In the genomic region with DNA sequence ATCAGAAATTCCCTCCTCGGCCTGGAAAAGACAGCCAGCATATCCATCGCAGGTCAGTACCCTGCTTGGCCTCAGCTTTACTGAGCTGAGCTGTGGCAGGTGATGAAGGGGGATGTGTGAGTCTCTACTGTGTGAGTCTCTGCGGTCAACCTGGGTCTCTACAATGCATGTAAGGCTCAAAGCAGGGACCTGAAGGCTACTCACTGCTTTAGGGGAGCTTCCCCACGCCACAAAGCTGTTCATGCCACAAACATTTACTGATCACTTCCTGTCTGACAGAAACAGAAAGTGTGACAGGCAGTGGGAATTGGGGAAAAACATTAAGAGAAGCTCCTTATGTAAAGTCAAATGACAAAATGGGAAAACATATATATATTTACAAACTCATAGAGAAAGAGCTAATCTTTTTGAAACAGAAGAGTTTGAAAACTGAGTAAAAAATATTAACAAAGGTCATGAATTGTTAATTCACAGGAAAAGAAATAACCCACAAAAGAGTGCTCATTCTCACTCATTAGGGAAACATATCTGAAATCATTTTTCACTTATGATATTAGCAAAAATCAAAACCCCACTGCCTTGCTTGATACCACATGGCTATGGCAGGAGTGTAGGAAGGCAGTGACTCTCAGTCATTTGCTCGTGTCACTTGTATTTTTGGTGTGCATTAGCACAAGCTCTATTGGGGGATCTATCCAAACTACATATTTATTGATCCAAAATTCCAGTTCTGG, we compare ENCODE assay signal across 10 cellular contexts.
DNase-seq lines count a peak whose midpoint lies in the region; ATAC-seq lines count a peak whose summit lies in the region.
"Had no signal": no experiment of that assay in that cellular context is flagged by ENCODE, and none has a peak within 500 bp of the region (broad histone marks: within the 10 kb centered on the region; RNA-seq: fewer than 3 reads in every experiment).

No MANE protein-coding gene starts in this region.

- peaks cover 30 to 47% of the 10 kb centered on the region in 2 donors for H3K4me1 Mint-ChIP-seq in stimulated activated naive B cell treated with anti-CD40 and anti-IgM and Interleukin-4, amounts not matched to agents 10 μg/mL and 1 μg/mL and 100 μg/mL, for 72 hours

- peak; percentile 15 for DNase-seq in activated gamma-delta T cell treated with Interleukin-2 at 50 U/mL for 16 hours
- no peak for DNase-seq in activated gamma-delta T cell (lab: John Stamatoyannopoulos, UW)
- DNase-seq in activated CD8-positive, alpha-beta memory T cell treated with anti-CD3 and anti-CD28 coated beads, Interleukin-2, amount 50 U/mL, for 48 hours = peak; percentile 66
- DNase-seq in stimulated activated naive B cell treated with anti-CD40 and anti-IgM and Interleukin-4, amounts not matched to agents 10 μg/mL and 1 μg/mL and 100 μg/mL, for 72 hours = no peak
- DNase-seq in COLO668 (lab: John Stamatoyannopoulos, UW; ENCODE audit: unreplicated experiment) = no peak
- DNase-seq in nucleus accumbens (lab: John Stamatoyannopoulos, UW) = no peak
- DNase-seq: head of caudate nucleus, NCI-H69 had no signal

- peak overlapping the region in 1 of 2 donors; percentile 36 for H3K4me3 Mint-ChIP-seq in stimulated activated naive B cell treated with anti-CD40 and anti-IgM and Interleukin-4, amounts not matched to agents 10 μg/mL and 1 μg/mL and 100 μg/mL, for 72 hours

- peak overlapping the region; percentile 86 for H3K27ac Mint-ChIP-seq in stimulated activated naive B cell treated with anti-CD40 and anti-IgM and Interleukin-4, amounts not matched to agents 10 μg/mL and 1 μg/mL and 100 μg/mL, for 72 hours

- peaks cover 35 to 59% of the 10 kb centered on the region in 2 donors for H3K36me3 Mint-ChIP-seq in stimulated activated naive B cell treated with anti-CD40 and anti-IgM and Interleukin-4, amounts not matched to agents 10 μg/mL and 1 μg/mL and 100 μg/mL, for 72 hours

- no peaks in the 10 kb centered on the region for H3K27me3 Mint-ChIP-seq in stimulated activated naive B cell treated with anti-CD40 and anti-IgM and Interleukin-4, amounts not matched to agents 10 μg/mL and 1 μg/mL and 100 μg/mL, for 72 hours

- H3K9me3 Mint-ChIP-seq in stimulated activated naive B cell treated with anti-CD40 and anti-IgM and Interleukin-4, amounts not matched to agents 10 μg/mL and 1 μg/mL and 100 μg/mL, for 72 hours = no peaks in the 10 kb centered on the region

- ATAC-seq in HG03045 (IDR thresholded peaks at IDR 0.05; ENCODE audit: unreplicated experiment) (peak; percentile 59), HG02938 (IDR thresholded peaks at IDR 0.05; ENCODE audit: unreplicated experiment) (no peak)
- peak; percentile 76 to 93 for ATAC-seq in stimulated activated naive B cell treated with anti-CD40 and anti-IgM and Interleukin-4, amounts not matched to agents 10 μg/mL and 1 μg/mL and 100 μg/mL, for 72 hours (replicated peaks)

Comparison
In these comparisons a context has a peak if more than half of its experiments do, and no peak if none do; other contexts are left out.
1. DNase-seq: peak in activated gamma-delta T cell treated with Interleukin-2 at 50 U/mL for 16 hours (single experiment) and activated CD8-positive, alpha-beta memory T cell treated with anti-CD3 and anti-CD28 coated beads, Interleukin-2, amount 50 U/mL, for 48 hours (single experiment); none in activated gamma-delta T cell (single experiment), stimulated activated naive B cell treated with anti-CD40 and anti-IgM and Interleukin-4, amounts not matched to agents 10 μg/mL and 1 μg/mL and 100 μg/mL, for 72 hours (single experiment), COLO668 (single experiment) and nucleus accumbens (0 of 56).